Comparison of ENCODE assay signal across 16 cellular contexts in the genomic region with DNA sequence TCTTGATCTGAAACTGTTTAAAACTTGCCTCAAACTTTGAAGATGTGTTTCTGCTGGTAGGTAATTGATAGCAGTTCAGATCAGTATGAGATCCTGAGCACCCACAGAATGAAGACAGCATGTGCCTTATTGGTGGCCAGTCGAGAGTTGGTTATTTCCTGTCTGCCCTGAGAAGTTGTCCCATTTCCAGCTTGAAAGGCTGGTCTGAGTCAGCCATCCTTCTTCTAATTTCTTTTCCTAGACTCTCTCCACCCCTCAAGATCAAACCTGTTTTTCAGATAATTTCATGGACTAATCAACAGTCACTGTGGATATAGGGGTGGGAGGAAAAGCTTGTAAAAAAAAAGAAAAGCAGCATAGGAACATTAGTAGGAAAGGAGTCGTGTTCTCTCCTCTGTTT.
DNase-seq lines count a peak whose midpoint lies in the region; ATAC-seq and TF ChIP-seq lines count a peak whose summit lies in the region.
"Had no signal": no experiment of that assay in that cellular context is flagged by ENCODE, and none has a peak within 500 bp of the region (broad histone marks: within the 10 kb centered on the region; RNA-seq: fewer than 3 reads in every experiment).

No MANE protein-coding gene starts in this region.

- H2AFZ ChIP-seq in SK-N-SH (ENCODE audit: low read depth) = no peak overlapping the region
- H2AFZ ChIP-seq in PC-3 (ENCODE audit: low read length) = no peak overlapping the region

- H4K20me1 ChIP-seq in SK-N-SH (ENCODE audit: insufficient read depth) (no peaks in the 10 kb centered on the region), PC-3 (ENCODE audit: low read length) (no peaks in the 10 kb centered on the region)

- H3K4me2 ChIP-seq in SK-N-SH = no peak overlapping the region
- peak overlapping the region; percentile 5; the same call in 1 of the 2 replicates for H3K4me2 ChIP-seq in PC-3 (ENCODE audit: low read length)

- peaks cover 35% of the 10 kb centered on the region for H3K4me1 Mint-ChIP-seq in progenitor cell of endocrine pancreas (ENCODE audit: low read depth)

- H3K27ac ChIP-seq in SK-N-SH (ENCODE audit: low read depth in 2 of 2, low read length in 1 of 2) = peak overlapping the region in 1 of 2 experiments; percentile 72; a peak in 2 of 4 replicates
- peak overlapping the region; percentile 33 for H3K27ac ChIP-seq in PC-3 (ENCODE audit: low read length)
- peak overlapping the region; percentile 10 for H3K27ac ChIP-seq in epithelial cell of prostate
- H3K27ac ChIP-seq: 22Rv1, ovary had no signal

- H3K4me3 Mint-ChIP-seq in progenitor cell of endocrine pancreas (ENCODE audit: low read depth) = no peak overlapping the region

- BruUV-seq in PC-3 (replicated peaks; lab: Mats Ljungman, UMichigan) = no TSS peak

- H3K36me3 ChIP-seq in SK-N-SH (replicated peaks in 1 of 2; ENCODE audit: control insufficient read depth in 1 of 2, insufficient read depth in 2 of 2, low read length in 1 of 2) (no peaks in the 10 kb centered on the region), PC-3 (ENCODE audit: low read depth, low read length) (no peaks in the 10 kb centered on the region)
- H3K36me3 ChIP-seq: ovary had no signal

- peak overlapping the region; percentile 53 for H3K27ac Mint-ChIP-seq in progenitor cell of endocrine pancreas

- H3F3A ChIP-seq in SK-N-SH (replicated peaks; ENCODE audit: insufficient read depth) = peaks cover 25% of the 10 kb centered on the region
- H3F3A ChIP-seq in PC-3 (ENCODE audit: low read length, unreplicated experiment) = no peaks in the 10 kb centered on the region

- WGBS in SK-N-SH (ENCODE audit: low lambda C conversion rate) = 73% methylated on average over 2 of the region's 2 CpGs

- H3K4me3 ChIP-seq in SK-N-SH (ENCODE audit: low read depth in 2 of 2, low read length in 1 of 2) (no peak overlapping the region), PC-3 (ENCODE audit: low read length) (no peak overlapping the region)
- H3K4me3 ChIP-seq: K562, ovary had no signal

- H3K9me3 ChIP-seq in SK-N-SH = no peaks in the 10 kb centered on the region
- H3K9me3 ChIP-seq in PC-3 (ENCODE audit: low read length) = no peaks in the 10 kb centered on the region
- H3K9me3 ChIP-seq: ovary had no signal

- no peaks in the 10 kb centered on the region for H3K9me3 Mint-ChIP-seq in progenitor cell of endocrine pancreas (ENCODE audit: low read depth)

- H3K4me1 ChIP-seq in SK-N-SH (ENCODE audit: control insufficient read depth in 1 of 2, insufficient read depth in 2 of 2, low read depth in 1 of 2, low read length in 1 of 2) (peaks cover 2 to 23% of the 10 kb centered on the region in 2 experiments), PC-3 (ENCODE audit: insufficient read depth, low read length) (peaks cover 39% of the 10 kb centered on the region)

- no peaks in the 10 kb centered on the region for H3K27me3 Mint-ChIP-seq in progenitor cell of endocrine pancreas

- H3K36me3 Mint-ChIP-seq in progenitor cell of endocrine pancreas (ENCODE audit: insufficient read depth) = peaks cover 4% of the 10 kb centered on the region

- CTCF ChIA-PET in SK-N-SH (lab: Yijun Ruan, JAX) = interaction anchor here (0.8 to 1.1 kb wide), 2 partner anchors 22 to 569 kb away, joined by 3 read pairs; no protein-coding TSS in a partner anchor
- CTCF ChIA-PET in PC-3 (lab: Charles Lee) = no interaction called here

- POLR2A ChIA-PET in SK-N-SH (lab: Yijun Ruan, JAX) (no interaction called here), PC-3 (lab: Charles Lee; ENCODE audit: unreplicated experiment) (interaction anchor here (0.6 kb wide), 1 partner anchor 10 kb away, joined by 5 read pairs; no protein-coding TSS in a partner anchor)

- intact Hi-C loops in PC-3 (cut with micrococcal nuclease) = no loop called here

- H3K9ac ChIP-seq in SK-N-SH (no peak overlapping the region), PC-3 (ENCODE audit: low read length) (no peak overlapping the region)

- H3K79me2 ChIP-seq in SK-N-SH (ENCODE audit: insufficient read depth) (peaks cover 41% of the 10 kb centered on the region), PC-3 (ENCODE audit: low read length) (no peaks in the 10 kb centered on the region)

- 0 out of 3 replicates have a peak, but pooled peaks have one; percentile 32 for ATAC-seq in SK-N-SH treated with all-trans-retinoic acid at 6 μM for 48 hours
- ATAC-seq in PC-3 = no peak
- ATAC-seq in HG03565 (IDR thresholded peaks at IDR 0.05; ENCODE audit: unreplicated experiment) = no peak
- no peak for ATAC-seq in GM21529 (IDR thresholded peaks at IDR 0.05; ENCODE audit: unreplicated experiment)
- ATAC-seq: K562 had no signal

- TF ChIP-seq CTCF in SK-N-SH (IDR thresholded peaks at IDR 0.05) = no peak
- no peak for TF ChIP-seq CTCF in PC-3 (conservative IDR thresholded peaks at IDR 0.05; ENCODE audit: low read depth, low read length)
- TF ChIP-seq CTCF in progenitor cell of endocrine pancreas (IDR thresholded peaks at IDR 0.05; ENCODE audit: unreplicated experiment) = no peak

- TF ChIP-seq RAD21 in SK-N-SH (IDR thresholded peaks at IDR 0.05; ENCODE audit: low read length) = no peak

- no peaks in the 10 kb centered on the region for H3K27me3 ChIP-seq in SK-N-SH (ENCODE audit: insufficient read depth)
- H3K27me3 ChIP-seq in PC-3 (ENCODE audit: low read length) = no peaks in the 10 kb centered on the region
- H3K27me3 ChIP-seq: ovary had no signal

- H3K9me2 ChIP-seq in SK-N-SH = no peaks in the 10 kb centered on the region
- H3K9me2 ChIP-seq in PC-3 (replicated peaks; ENCODE audit: low read length) = no peaks in the 10 kb centered on the region

- no peak for TF ChIP-seq EP300 in SK-N-SH (IDR thresholded peaks at IDR 0.05; ENCODE audit: borderline replicate concordance in 1 of 2, low read depth in 1 of 2, low read length in 1 of 2)

- DNase-seq in SK-N-SH = no peak
- DNase-seq in PC-3 = peak; percentile 58
- no peak for DNase-seq in epithelial cell of prostate (ENCODE audit: low read depth, low spot score)
- no peak for DNase-seq in progenitor cell of endocrine pancreas (ENCODE audit: low spot score, unreplicated experiment)
- no peak for DNase-seq in mucosa of gallbladder (ENCODE audit: low spot score)
- DNase-seq: activated CD4-positive, alpha-beta T cell treated with anti-CD3 and anti-CD28 coated beads, Interleukin-2, amount 50 U/mL, for 48 hours; DMS 273 treated with DMSO at 0.1 percent for 48 hours; kidney; NCI-H2081; ovary; SW 1271 had no signal

TF ChIP-seq in SK-N-SH treated with all-trans-retinoic acid at 6 μM for 48 hours, 23 proteins besides CTCF, POLR2A, EP300 and RAD21 (continues in another document):
- TF ChIP-seq ZFP30 (CRISPR knock-in tag; IDR thresholded peaks at IDR 0.05) = no peak
- TF ChIP-seq, protein P1, sequence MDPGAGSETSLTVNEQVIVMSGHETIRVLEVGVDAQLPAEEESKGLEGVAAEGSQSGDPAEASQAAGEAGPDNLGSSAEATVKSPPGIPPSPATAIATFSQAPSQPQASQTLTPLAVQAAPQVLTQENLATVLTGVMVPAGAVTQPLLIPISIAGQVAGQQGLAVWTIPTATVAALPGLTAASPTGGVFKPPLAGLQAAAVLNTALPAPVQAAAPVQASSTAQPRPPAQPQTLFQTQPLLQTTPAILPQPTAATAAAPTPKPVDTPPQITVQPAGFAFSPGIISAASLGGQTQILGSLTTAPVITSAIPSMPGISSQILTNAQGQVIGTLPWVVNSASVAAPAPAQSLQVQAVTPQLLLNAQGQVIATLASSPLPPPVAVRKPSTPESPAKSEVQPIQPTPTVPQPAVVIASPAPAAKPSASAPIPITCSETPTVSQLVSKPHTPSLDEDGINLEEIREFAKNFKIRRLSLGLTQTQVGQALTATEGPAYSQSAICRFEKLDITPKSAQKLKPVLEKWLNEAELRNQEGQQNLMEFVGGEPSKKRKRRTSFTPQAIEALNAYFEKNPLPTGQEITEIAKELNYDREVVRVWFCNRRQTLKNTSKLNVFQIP (CRISPR knock-in tag; IDR thresholded peaks at IDR 0.05; ENCODE audit: borderline replicate concordance, low read depth) = no peak
- TF ChIP-seq ARNTL (CRISPR knock-in tag; IDR thresholded peaks at IDR 0.05; ENCODE audit: borderline replicate concordance, low read depth) = no peak
- no peak for TF ChIP-seq ZFP3 (CRISPR knock-in tag; IDR thresholded peaks at IDR 0.05)
- TF ChIP-seq ZNF70 (CRISPR knock-in tag; IDR thresholded peaks at IDR 0.05) = no peak

TF ChIP-seq in SK-N-SH, 30 proteins besides CTCF, POLR2A, EP300 and RAD21:
- TF ChIP-seq, protein P2, sequence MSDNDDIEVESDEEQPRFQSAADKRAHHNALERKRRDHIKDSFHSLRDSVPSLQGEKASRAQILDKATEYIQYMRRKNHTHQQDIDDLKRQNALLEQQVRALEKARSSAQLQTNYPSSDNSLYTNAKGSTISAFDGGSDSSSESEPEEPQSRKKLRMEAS (IDR thresholded peaks at IDR 0.05; ENCODE audit: low read depth) = no peak
- TF ChIP-seq SMC3 (IDR thresholded peaks at IDR 0.05; ENCODE audit: low read depth, low read length) = no peak
